Comparison of ENCODE assay signal across 1 cellular context in genomic region chr11:4072668-4073285, GRCh38.
A peak's percentile ranks its signal among the peaks of the same experiment; 100 is the strongest.
TF ChIP-seq lines count a peak whose summit lies in the region.

No MANE protein-coding gene starts in this region.

TF ChIP-seq in HepG2, 621 proteins besides CTCF, POLR2A, EP300 and RAD21 (continued from another document):
- TF ChIP-seq SAP130 (CRISPR knock-in tag; IDR thresholded peaks at IDR 0.05; ENCODE audit: low read depth) (0 out of 2 replicates have a peak, but pooled peaks have one; percentile 28), NFIB (CRISPR knock-in tag; IDR thresholded peaks at IDR 0.05; ENCODE audit: borderline replicate concordance) (no peak), ETV6 (CRISPR knock-in tag; conservative IDR thresholded peaks at IDR 0.05) (no peak), RXRB (CRISPR knock-in tag; IDR thresholded peaks at IDR 0.05; ENCODE audit: borderline replicate concordance) (peak; percentile 20; the same call in 1 of the 2 replicates), ZNF878 (CRISPR knock-in tag; IDR thresholded peaks at IDR 0.05) (no peak), YEATS2 (CRISPR knock-in tag; IDR thresholded peaks at IDR 0.05; ENCODE audit: borderline replicate concordance) (0 out of 2 replicates have a peak, but pooled peaks have one; percentile 39), STAG1 (CRISPR knock-in tag; IDR thresholded peaks at IDR 0.05) (peak; percentile 98), MXD1 (CRISPR knock-in tag; IDR thresholded peaks at IDR 0.05) (no peak), MIXL1 (CRISPR knock-in tag; IDR thresholded peaks at IDR 0.05) (peak; percentile 50; the same call in 1 of the 2 replicates), SIX4 (CRISPR knock-in tag; IDR thresholded peaks at IDR 0.05) (no peak), ZBTB42 (CRISPR knock-in tag; IDR thresholded peaks at IDR 0.05) (no peak), ZNF335 (CRISPR knock-in tag; IDR thresholded peaks at IDR 0.05) (0 out of 2 replicates have a peak, but pooled peaks have one; percentile 45), ZNF124 (CRISPR knock-in tag; IDR thresholded peaks at IDR 0.05) (peak; percentile 49; the same call in 1 of the 2 replicates), FOXK2 (IDR thresholded peaks at IDR 0.05) (no peak), AGO1 (IDR thresholded peaks at IDR 0.05; ENCODE audit: low read depth, low read length, poor library complexity, severe bottlenecking) (no peak), IRF2 (CRISPR knock-in tag; IDR thresholded peaks at IDR 0.05) (0 out of 2 replicates have a peak, but pooled peaks have one; percentile 24), ZSCAN9 (CRISPR knock-in tag; IDR thresholded peaks at IDR 0.05; ENCODE audit: borderline replicate concordance) (0 out of 2 replicates have a peak, but pooled peaks have one; percentile 37), ZNF672 (CRISPR knock-in tag; IDR thresholded peaks at IDR 0.05) (no peak), RNF2 (conservative IDR thresholded peaks at IDR 0.05; ENCODE audit: low read depth) (no peak), ARID2 (CRISPR knock-in tag; IDR thresholded peaks at IDR 0.05; ENCODE audit: borderline replicate concordance) (no peak), MIER3 (CRISPR knock-in tag; IDR thresholded peaks at IDR 0.05; ENCODE audit: borderline replicate concordance) (peak; percentile 49; the same call in 1 of the 2 replicates), ERF (CRISPR knock-in tag; IDR thresholded peaks at IDR 0.05) (0 out of 2 replicates have a peak, but pooled peaks have one; percentile 30), GATAD1 (CRISPR knock-in tag; IDR thresholded peaks at IDR 0.05) (0 out of 2 replicates have a peak, but pooled peaks have one; percentile 12), ARID5B (CRISPR knock-in tag; IDR thresholded peaks at IDR 0.05) (0 out of 2 replicates have a peak, but pooled peaks have one; percentile 16), ELF1 (CRISPR knock-in tag; IDR thresholded peaks at IDR 0.05) (0 out of 2 replicates have a peak, but pooled peaks have one; percentile 21), ZNF780A (CRISPR knock-in tag; IDR thresholded peaks at IDR 0.05) (no peak), NFKB2 (CRISPR knock-in tag; IDR thresholded peaks at IDR 0.05; ENCODE audit: borderline replicate concordance) (no peak), THYN1 (CRISPR knock-in tag; IDR thresholded peaks at IDR 0.05; ENCODE audit: borderline replicate concordance, low read depth) (no peak), MTF1 (CRISPR knock-in tag; IDR thresholded peaks at IDR 0.05) (no peak), ETV5 (CRISPR knock-in tag; IDR thresholded peaks at IDR 0.05; ENCODE audit: borderline replicate concordance) (0 out of 2 replicates have a peak, but pooled peaks have one; percentile 26), TFDP1 (CRISPR knock-in tag; IDR thresholded peaks at IDR 0.05; ENCODE audit: borderline replicate concordance) (peak; percentile 35; the same call in 1 of the 2 replicates), ELF3 (CRISPR knock-in tag; IDR thresholded peaks at IDR 0.05) (peak; percentile 45; the same call in 1 of the 2 replicates), KAT8 (CRISPR knock-in tag; IDR thresholded peaks at IDR 0.05) (peak; percentile 81), YY1 (IDR thresholded peaks at IDR 0.05; ENCODE audit: insufficient read depth, insufficient replicate concordance, low read depth, low read length) (peak; percentile 74), SMC3 (IDR thresholded peaks at IDR 0.05; ENCODE audit: low read length) (peak; percentile 97), HOXA9 (CRISPR knock-in tag; IDR thresholded peaks at IDR 0.05; ENCODE audit: borderline replicate concordance) (no peak), KLF16 (CRISPR knock-in tag; IDR thresholded peaks at IDR 0.05) (0 out of 4 replicates have a peak, but pooled peaks of 1 of the 2 experiments have one; percentile 25)
- TF ChIP-seq, protein P1, sequence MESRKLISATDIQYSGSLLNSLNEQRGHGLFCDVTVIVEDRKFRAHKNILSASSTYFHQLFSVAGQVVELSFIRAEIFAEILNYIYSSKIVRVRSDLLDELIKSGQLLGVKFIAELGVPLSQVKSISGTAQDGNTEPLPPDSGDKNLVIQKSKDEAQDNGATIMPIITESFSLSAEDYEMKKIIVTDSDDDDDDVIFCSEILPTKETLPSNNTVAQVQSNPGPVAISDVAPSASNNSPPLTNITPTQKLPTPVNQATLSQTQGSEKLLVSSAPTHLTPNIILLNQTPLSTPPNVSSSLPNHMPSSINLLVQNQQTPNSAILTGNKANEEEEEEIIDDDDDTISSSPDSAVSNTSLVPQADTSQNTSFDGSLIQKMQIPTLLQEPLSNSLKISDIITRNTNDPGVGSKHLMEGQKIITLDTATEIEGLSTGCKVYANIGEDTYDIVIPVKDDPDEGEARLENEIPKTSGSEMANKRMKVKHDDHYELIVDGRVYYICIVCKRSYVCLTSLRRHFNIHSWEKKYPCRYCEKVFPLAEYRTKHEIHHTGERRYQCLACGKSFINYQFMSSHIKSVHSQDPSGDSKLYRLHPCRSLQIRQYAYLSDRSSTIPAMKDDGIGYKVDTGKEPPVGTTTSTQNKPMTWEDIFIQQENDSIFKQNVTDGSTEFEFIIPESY (CRISPR knock-in tag; IDR thresholded peaks at IDR 0.05): peak; percentile 43; the same call in 1 of the 2 replicates
- TF ChIP-seq, protein P2, sequence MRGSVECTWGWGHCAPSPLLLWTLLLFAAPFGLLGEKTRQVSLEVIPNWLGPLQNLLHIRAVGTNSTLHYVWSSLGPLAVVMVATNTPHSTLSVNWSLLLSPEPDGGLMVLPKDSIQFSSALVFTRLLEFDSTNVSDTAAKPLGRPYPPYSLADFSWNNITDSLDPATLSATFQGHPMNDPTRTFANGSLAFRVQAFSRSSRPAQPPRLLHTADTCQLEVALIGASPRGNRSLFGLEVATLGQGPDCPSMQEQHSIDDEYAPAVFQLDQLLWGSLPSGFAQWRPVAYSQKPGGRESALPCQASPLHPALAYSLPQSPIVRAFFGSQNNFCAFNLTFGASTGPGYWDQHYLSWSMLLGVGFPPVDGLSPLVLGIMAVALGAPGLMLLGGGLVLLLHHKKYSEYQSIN (CRISPR knock-in tag; IDR thresholded peaks at IDR 0.05; ENCODE audit: borderline replicate concordance): no peak
- TF ChIP-seq, protein P3, sequence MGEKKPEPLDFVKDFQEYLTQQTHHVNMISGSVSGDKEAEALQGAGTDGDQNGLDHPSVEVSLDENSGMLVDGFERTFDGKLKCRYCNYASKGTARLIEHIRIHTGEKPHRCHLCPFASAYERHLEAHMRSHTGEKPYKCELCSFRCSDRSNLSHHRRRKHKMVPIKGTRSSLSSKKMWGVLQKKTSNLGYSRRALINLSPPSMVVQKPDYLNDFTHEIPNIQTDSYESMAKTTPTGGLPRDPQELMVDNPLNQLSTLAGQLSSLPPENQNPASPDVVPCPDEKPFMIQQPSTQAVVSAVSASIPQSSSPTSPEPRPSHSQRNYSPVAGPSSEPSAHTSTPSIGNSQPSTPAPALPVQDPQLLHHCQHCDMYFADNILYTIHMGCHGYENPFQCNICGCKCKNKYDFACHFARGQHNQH (CRISPR knock-in tag; IDR thresholded peaks at IDR 0.05): no peak
TF ChIP-seq in HepG2: peak in this region for 23.
